ENCODE assay signal across 20 cellular contexts in genomic region chr6:43178951-43179830, GRCh38.
"Had no signal": no experiment of that assay in that cellular context is flagged by ENCODE, and none has a peak within 500 bp of the region (broad histone marks: within the 10 kb centered on the region; RNA-seq: fewer than 3 reads in every experiment).

No MANE protein-coding gene starts in this region.

- H3K9me3 ChIP-seq: left lung, prostate gland, suprapubic skin had no signal

- H3K27ac Mint-ChIP-seq: activated CD4-positive, alpha-beta memory T cell treated with anti-CD3 and anti-CD28 coated beads, Interleukin-2, amount 10 ng/mL, durations not matched to agents 7 days and 5 days; activated naive CD4-positive, alpha-beta T cell treated with anti-CD3 and anti-CD28 coated beads for 36 hours; mesothelial cell of epicardium had no signal

- H3K27me3 Mint-ChIP-seq: activated CD4-positive, alpha-beta memory T cell treated with anti-CD3 and anti-CD28 coated beads, Interleukin-2, amount 10 ng/mL, durations not matched to agents 7 days and 5 days; stimulated activated naive CD8-positive, alpha-beta T cell treated with anti-CD3 and anti-CD28 coated beads, Interleukin-15, Interleukin-2, amounts not matched to agents 100 ng/mL and 50 ng/mL, for 24 hours had no signal

- H3K27ac ChIP-seq: left lung, prostate gland, suprapubic skin had no signal

- ATAC-seq: activated T-cell treated with anti-CD3 and anti-CD28 coated beads, Interleukin-2, amount 50 U/mL, for 4 hours; left lung; right cardiac atrium had no signal

- H3K27me3 ChIP-seq: left lung, suprapubic skin had no signal

- H3K4me3 ChIP-seq: left lung, prostate gland, suprapubic skin had no signal

- H3K9me3 Mint-ChIP-seq: activated CD4-positive, alpha-beta memory T cell treated with anti-CD3 and anti-CD28 coated beads, Interleukin-2, amount 10 ng/mL, durations not matched to agents 7 days and 5 days; activated naive CD4-positive, alpha-beta T cell treated with anti-CD3 and anti-CD28 coated beads for 36 hours; activated T-cell treated with anti-CD3 and anti-CD28 coated beads, Interleukin-2, amount 50 U/mL, for 4 hours; mesothelial cell of epicardium; stimulated activated naive CD8-positive, alpha-beta T cell treated with anti-CD3 and anti-CD28 coated beads, Interleukin-15, Interleukin-2, amounts not matched to agents 100 ng/mL and 50 ng/mL, for 24 hours had no signal

- H3K4me3 Mint-ChIP-seq: activated CD4-positive, alpha-beta memory T cell treated with anti-CD3 and anti-CD28 coated beads, Interleukin-2, amount 10 ng/mL, durations not matched to agents 7 days and 5 days; activated naive CD4-positive, alpha-beta T cell treated with anti-CD3 and anti-CD28 coated beads for 36 hours; activated T-cell treated with anti-CD3 and anti-CD28 coated beads, Interleukin-2, amount 50 U/mL, for 4 hours; mesothelial cell of epicardium; stimulated activated naive CD8-positive, alpha-beta T cell treated with anti-CD3 and anti-CD28 coated beads, Interleukin-15, Interleukin-2, amounts not matched to agents 100 ng/mL and 50 ng/mL, for 24 hours had no signal

- DNase-seq: activated CD4-positive, alpha-beta memory T cell treated with anti-CD3 and anti-CD28 coated beads, Interleukin-2, amount 10 ng/mL, durations not matched to agents 7 days and 5 days; activated CD4-positive, alpha-beta T cell treated with anti-CD3 and anti-CD28 coated beads for 48 hours; activated CD4-positive, CD25-positive, alpha-beta regulatory T cell; activated naive CD4-positive, alpha-beta T cell treated with anti-CD3 and anti-CD28 coated beads for 36 hours; activated T-cell treated with anti-CD3 and anti-CD28 coated beads, Interleukin-2, amount 50 U/mL, for 4 hours; foreskin melanocyte; head of caudate nucleus; kidney; left lung; right cardiac atrium; small intestine; stimulated activated CD4-positive, alpha-beta T cell treated with anti-CD3 and anti-CD28 coated beads, Interleukin-15, amount 100 ng/mL, for 24 hours; stimulated activated CD4-positive, alpha-beta T cell treated with anti-CD3 and anti-CD28 coated beads, Interleukin-2, amount 100 ng/mL, for 48 hours; T-helper 1 cell; T1000; trophoblast cell had no signal
